In genomic region chr17:69869667-69870066, GRCh38 we compare ENCODE assay signal across 11 cellular contexts.
A peak's percentile ranks its signal among the peaks of the same experiment; 100 is the strongest.
DNase-seq lines count a peak whose midpoint lies in the region; ATAC-seq and TF ChIP-seq lines count a peak whose summit lies in the region.
"Had no signal": no experiment of that assay in that cellular context is flagged by ENCODE, and none has a peak within 500 bp of the region (broad histone marks: within the 10 kb centered on the region; RNA-seq: fewer than 3 reads in every experiment).

No MANE protein-coding gene starts in this region.

- H3K9me3 ChIP-seq in IMR-90 (ENCODE audit: control insufficient read depth, insufficient read depth, low read length): no peaks in the 10 kb centered on the region

- H4K8ac ChIP-seq in IMR-90 (ENCODE audit: low read depth in 2 of 2, low read length in 2 of 2): peak overlapping the region; percentile 0 to 58

- in situ Hi-C loops in IMR-90 (cut with MboI; ENCODE audit: low sequenced_read_pairs): no loop called here

- H3K4ac ChIP-seq in IMR-90 (ENCODE audit: low read depth, low read length): peak overlapping the region; percentile 89

- peak overlapping the region; percentile 79 for H2BK20ac ChIP-seq in IMR-90 (ENCODE audit: low read depth, low read length)

- no peaks in the 10 kb centered on the region for H3K27me3 ChIP-seq in IMR-90 (ENCODE audit: control insufficient read depth, insufficient read depth, low read length)

- peak overlapping the region; percentile 93 for H2BK120ac ChIP-seq in IMR-90 (ENCODE audit: low read depth, low read length)

- intact Hi-C loops in IMR-90 (cut with micrococcal nuclease): loop anchor here (2.0 kb wide), 2 partner anchors 261 to 269 kb away; no protein-coding TSS in a partner anchor

- POLR2A ChIA-PET in GM10248 (lab: Yijun Ruan, JAX): no interaction called here
- POLR2A ChIA-PET in IMR-90 (lab: Charles Lee; ENCODE audit: unreplicated experiment): no interaction called here

- H3K14ac ChIP-seq in IMR-90 (replicated peaks; ENCODE audit: low read depth, low read length): peak overlapping the region; percentile 72

- no peak overlapping the region for H3K9ac ChIP-seq in IMR-90 (ENCODE audit: low read depth, low read length)

- H3K27ac ChIP-seq in IMR-90 (ENCODE audit: insufficient read depth, low read length): peak overlapping the region; percentile 78
- H3K27ac ChIP-seq: VCaP had no signal

- ATAC-seq in GM19455 (IDR thresholded peaks at IDR 0.05; ENCODE audit: unreplicated experiment) (peak; percentile 82), HG02884 (IDR thresholded peaks at IDR 0.05; ENCODE audit: unreplicated experiment) (peak; percentile 97), IMR-90 (ENCODE audit: low read depth) (no peak)

- no peaks in the 10 kb centered on the region for H3K79me1 ChIP-seq in IMR-90 (ENCODE audit: low read depth in 1 of 2, low read length in 2 of 2)

- no peak for TF ChIP-seq POLR2A in IMR-90 (IDR thresholded peaks at IDR 0.05; ENCODE audit: low read depth, low read length)

- no peaks in the 10 kb centered on the region for H3K4me1 Mint-ChIP-seq in activated T-cell treated with anti-CD3 and anti-CD28 coated beads, Interleukin-2, amount 50 U/mL, for 24 hours (ENCODE audit: low read depth)

- CTCF ChIA-PET in GM10248 (lab: Yijun Ruan, JAX) (no interaction called here), IMR-90 (lab: Yijun Ruan, JAX) (no interaction called here)

- peak overlapping the region; percentile 99 for H2BK5ac ChIP-seq in IMR-90 (ENCODE audit: low read depth, low read length, poor library complexity, severe bottlenecking)

- peaks cover 25% of the 10 kb centered on the region for H3K4me1 ChIP-seq in IMR-90 (ENCODE audit: control insufficient read depth, insufficient read depth, low read length)

- peaks cover 6% of the 10 kb centered on the region for H3K9me1 ChIP-seq in IMR-90 (ENCODE audit: insufficient read depth, low read length)

- no peak overlapping the region for H3K4me3 ChIP-seq in IMR-90 (ENCODE audit: insufficient read depth, low read depth, low read length)

- no peak overlapping the region for H3K4me3 Mint-ChIP-seq in activated T-cell treated with anti-CD3 and anti-CD28 coated beads, Interleukin-2, amount 50 U/mL, for 24 hours
- H3K4me3 Mint-ChIP-seq: mesothelial cell of epicardium had no signal

- H2AK5ac ChIP-seq in IMR-90 (ENCODE audit: low read depth, low read length): peak overlapping the region; percentile 72; the same call in 1 of the 2 replicates

- peak overlapping the region; percentile 92 for H4K5ac ChIP-seq in IMR-90 (ENCODE audit: low read depth, low read length)

- peaks cover 2% of the 10 kb centered on the region for H3K9me3 Mint-ChIP-seq in activated T-cell treated with anti-CD3 and anti-CD28 coated beads, Interleukin-2, amount 50 U/mL, for 24 hours

- no peak overlapping the region for H2AK9ac ChIP-seq in IMR-90 (replicated peaks; ENCODE audit: low read depth, low read length, poor library complexity)

- peak overlapping the region; percentile 54 for H4K91ac ChIP-seq in IMR-90 (ENCODE audit: insufficient read depth, low read depth, low read length)

- TF ChIP-seq CTCF in GM10248 (IDR thresholded peaks at IDR 0.05; ENCODE audit: control extremely low read depth, extremely low read depth, low read depth, missing control alignments) (no peak), IMR-90 (conservative IDR thresholded peaks at IDR 0.05; ENCODE audit: low read depth, low read length) (no peak)

- dilution Hi-C loops in IMR-90 (cut with HindIII; ENCODE audit: low sequenced_read_pairs, unreplicated experiment): no loop called here

- no peak overlapping the region for H2AFZ ChIP-seq in IMR-90 (replicated peaks; ENCODE audit: low read length, poor library complexity)

- H2BK15ac ChIP-seq in IMR-90 (ENCODE audit: low read depth, low read length): peak overlapping the region; percentile 1; the same call in 2 of the 3 replicates

- no peak overlapping the region for H3K4me2 ChIP-seq in IMR-90 (ENCODE audit: low read depth, low read length)

- H3K27ac Mint-ChIP-seq in activated T-cell treated with anti-CD3 and anti-CD28 coated beads, Interleukin-2, amount 50 U/mL, for 24 hours: no peak overlapping the region
- H3K27ac Mint-ChIP-seq: mesothelial cell of epicardium had no signal

- H3K27me3 Mint-ChIP-seq in activated T-cell treated with anti-CD3 and anti-CD28 coated beads, Interleukin-2, amount 50 U/mL, for 24 hours: no peaks in the 10 kb centered on the region

- no peak for TF ChIP-seq RAD21 in IMR-90 (IDR thresholded peaks at IDR 0.05; ENCODE audit: low read length)

- H4K20me1 ChIP-seq in IMR-90 (ENCODE audit: insufficient read depth, low read length): no peaks in the 10 kb centered on the region

- peak overlapping the region; percentile 57; the same call in 1 of the 2 replicates for H3K23ac ChIP-seq in IMR-90 (ENCODE audit: low read depth, low read length)

- DNase-seq in GM10248 (ENCODE audit: extremely low spot score) (peak; percentile 42), IMR-90 (no peak), COR-L47 (lab: John Stamatoyannopoulos, UW) (no peak), nucleus accumbens (lab: John Stamatoyannopoulos, UW) (no peak)
- no peak for DNase-seq in activated T-cell treated with anti-CD3 and anti-CD28 coated beads, Interleukin-2, amount 50 U/mL, for 24 hours
- DNase-seq in stimulated activated naive CD4-positive, alpha-beta T cell (lab: John Stamatoyannopoulos, UW): no peak
- DNase-seq: NCI-H1105 had no signal

- H3K18ac ChIP-seq in IMR-90 (ENCODE audit: low read depth, low read length): peak overlapping the region; percentile 92

- BruUV-seq in IMR-90 (replicated peaks; lab: Mats Ljungman, UMichigan): no TSS peak

- peak overlapping the region; percentile 13 for H3K56ac ChIP-seq in IMR-90 (ENCODE audit: extremely low read depth, insufficient read depth, low read length)

- H3K36me3 Mint-ChIP-seq in activated T-cell treated with anti-CD3 and anti-CD28 coated beads, Interleukin-2, amount 50 U/mL, for 24 hours (ENCODE audit: low read depth): no peaks in the 10 kb centered on the region
- H3K36me3 Mint-ChIP-seq: mesothelial cell of epicardium had no signal

- no CpG with 5 or more reads among the region's 1 CpG for WGBS in IMR-90 (ENCODE audit: extremely low coverage in 2 of 2, insufficient read length in 1 of 2), 2 experiments

- no peaks in the 10 kb centered on the region for H3K36me3 ChIP-seq in IMR-90 (ENCODE audit: control insufficient read depth, insufficient read depth, low read length)

TF ChIP-seq in IMR-90, 13 proteins besides CTCF, POLR2A, EP300 and RAD21:
- TF ChIP-seq USF2 (IDR thresholded peaks at IDR 0.05; ENCODE audit: low read depth, low read length): no peak
- TF ChIP-seq FOS (IDR thresholded peaks at IDR 0.05; ENCODE audit: low read depth, low read length): no peak
- TF ChIP-seq SMC3 (IDR thresholded peaks at IDR 0.05; ENCODE audit: low read depth, low read length): no peak
- no peak for TF ChIP-seq CEBPB (IDR thresholded peaks at IDR 0.05; ENCODE audit: low read depth, low read length)
- no peak for TF ChIP-seq MAZ (IDR thresholded peaks at IDR 0.05; ENCODE audit: borderline replicate concordance, low read depth, low read length)
- no peak for TF ChIP-seq RCOR1 (IDR thresholded peaks at IDR 0.05; ENCODE audit: insufficient replicate concordance, low read length)
- TF ChIP-seq BHLHE40 (IDR thresholded peaks at IDR 0.05; ENCODE audit: low read depth, low read length): no peak
- TF ChIP-seq MAFK (IDR thresholded peaks at IDR 0.05; ENCODE audit: low read depth, low read length): no peak
- no peak for TF ChIP-seq CHD1 (IDR thresholded peaks at IDR 0.05; ENCODE audit: low read depth, low read length)
- TF ChIP-seq ELK1 (IDR thresholded peaks at IDR 0.05; ENCODE audit: borderline replicate concordance, low read depth, low read length): no peak
- TF ChIP-seq MXI1 (IDR thresholded peaks at IDR 0.05; ENCODE audit: borderline replicate concordance, low read depth, low read length): no peak
- TF ChIP-seq RFX5 (IDR thresholded peaks at IDR 0.05; ENCODE audit: low read depth, low read length): no peak
- no peak for TF ChIP-seq NFE2L2 (IDR thresholded peaks at IDR 0.05; ENCODE audit: low read depth, low read length)
